In genomic region chr17:56754523-56755208, GRCh38 we compare ENCODE assay signal across 9 cellular contexts.
A peak's percentile ranks its signal among the peaks of the same experiment; 100 is the strongest.
DNase-seq lines count a peak whose midpoint lies in the region; ATAC-seq and TF ChIP-seq lines count a peak whose summit lies in the region.
"Had no signal": no experiment of that assay in that cellular context is flagged by ENCODE, and none has a peak within 500 bp of the region (broad histone marks: within the 10 kb centered on the region; RNA-seq: fewer than 3 reads in every experiment).

No MANE protein-coding gene starts in this region.

- intact Hi-C loops in CD14-positive monocyte (cut with micrococcal nuclease): no loop called here

- H3K4me3 Mint-ChIP-seq in CD14-positive monocyte: no peak overlapping the region

- no peak for ATAC-seq in HG03469 (IDR thresholded peaks at IDR 0.05; ENCODE audit: unreplicated experiment)

- POLR2A ChIA-PET in HEK293 (lab: Yijun Ruan, JAX) (no interaction called here), SK-N-SH (lab: Yijun Ruan, JAX) (no interaction called here)

- H4K20me1 ChIP-seq in SK-N-SH (ENCODE audit: insufficient read depth): no peaks in the 10 kb centered on the region

- TF ChIP-seq RAD21 in SK-N-SH (IDR thresholded peaks at IDR 0.05; ENCODE audit: low read length): no peak

- H3K27ac Mint-ChIP-seq in CD14-positive monocyte: no peak overlapping the region

- H3K9me3 ChIP-seq in HEK293 (ENCODE audit: control insufficient read depth, insufficient read depth, low read depth, low read length) (no peaks in the 10 kb centered on the region), SK-N-SH (no peaks in the 10 kb centered on the region)

- peak overlapping the region; percentile 34; the same call in 1 of the 2 replicates for H3K9ac ChIP-seq in SK-N-SH

- TF ChIP-seq CTCF in HEK293 (tag by site-specific recombination; IDR thresholded peaks at IDR 0.05) (no peak), SK-N-SH (IDR thresholded peaks at IDR 0.05) (no peak), CD14-positive monocyte (IDR thresholded peaks at IDR 0.05) (no peak)

- CTCF ChIA-PET in HEK293 (lab: Yijun Ruan, JAX) (interaction anchor here (0.6 to 1.3 kb wide), 4 partner anchors 26 to 68 kb away, joined by 3 to 6 read pairs (median 4); no protein-coding TSS in a partner anchor), SK-N-SH (lab: Yijun Ruan, JAX) (interaction anchor here (1.5 to 8.1 kb wide), 3 partner anchors 10 to 38 kb away, joined by 3 to 32 read pairs (median 24); no protein-coding TSS in a partner anchor)

- H3K79me2 ChIP-seq in SK-N-SH (ENCODE audit: insufficient read depth): no peaks in the 10 kb centered on the region

- no peaks in the 10 kb centered on the region for H3K36me3 Mint-ChIP-seq in CD14-positive monocyte

- H3K27me3 Mint-ChIP-seq in CD14-positive monocyte (ENCODE audit: low read depth in 3 of 3): peaks cover 0 to 3% (median 3%) of the 10 kb centered on the region in 3 donors

- no peaks in the 10 kb centered on the region for H3K4me1 ChIP-seq in HEK293 (ENCODE audit: control insufficient read depth, insufficient read depth, low read length)
- peaks cover 3 to 18% of the 10 kb centered on the region in 2 experiments; a peak in 3 of 4 replicates for H3K4me1 ChIP-seq in SK-N-SH (ENCODE audit: control insufficient read depth in 1 of 2, insufficient read depth in 2 of 2, low read depth in 1 of 2, low read length in 1 of 2)

- H3K9me2 ChIP-seq in SK-N-SH: no peaks in the 10 kb centered on the region

- H3K27ac ChIP-seq in HEK293 (ENCODE audit: extremely low read depth, low read depth, low read length) (no peak overlapping the region), SK-N-SH (ENCODE audit: low read depth in 2 of 2, low read length in 1 of 2) (peak overlapping the region; percentile 2 to 73; a peak in 3 of 4 replicates)

- H3K9me3 Mint-ChIP-seq in CD14-positive monocyte: peaks cover 0 to 11% (median 2%) of the 10 kb centered on the region in 7 donors

- H3K27me3 ChIP-seq in SK-N-SH (ENCODE audit: insufficient read depth): no peaks in the 10 kb centered on the region

- 47% methylated on average over 8 of the region's 8 CpGs for WGBS in SK-N-SH (ENCODE audit: low lambda C conversion rate)

- peaks cover 30% of the 10 kb centered on the region for H3F3A ChIP-seq in SK-N-SH (replicated peaks; ENCODE audit: insufficient read depth)

- H3K4me1 Mint-ChIP-seq in CD14-positive monocyte: peaks cover 30% of the 10 kb centered on the region

- TF ChIP-seq EP300 in SK-N-SH (IDR thresholded peaks at IDR 0.05; ENCODE audit: borderline replicate concordance in 1 of 2, low read depth in 1 of 2, low read length in 1 of 2): peak in 1 of 2 experiments; percentile 37; a peak in 1 of 4 replicates

- peak overlapping the region; percentile 93 for H2AFZ ChIP-seq in SK-N-SH (ENCODE audit: low read depth)

- H3K36me3 ChIP-seq in HEK293 (ENCODE audit: control insufficient read depth in 2 of 2, insufficient read depth in 1 of 2, low read length in 2 of 2): no peaks in the 10 kb centered on the region
- H3K36me3 ChIP-seq in SK-N-SH (replicated peaks in 1 of 2; ENCODE audit: control insufficient read depth in 1 of 2, insufficient read depth in 2 of 2, low read length in 1 of 2): no peaks in the 10 kb centered on the region

- peak; percentile 69 for DNase-seq in AG08395 (ENCODE audit: low spot score)
- peak; percentile 60 for DNase-seq in SK-N-SH
- DNase-seq in iPS-NIHi11 (ENCODE audit: low spot score): peak; percentile 75
- no peak for DNase-seq in CD14-positive monocyte (ENCODE audit: low spot score)
- DNase-seq in NCI-H510A (lab: John Stamatoyannopoulos, UW): no peak
- no peak for DNase-seq in NCI-H748 (lab: John Stamatoyannopoulos, UW; ENCODE audit: unreplicated experiment)
- DNase-seq: NCI-H510A treated with DMSO at 0.1 percent for 48 hours had no signal

- H3K4me3 ChIP-seq in HEK293 (ENCODE audit: low read depth, low read length) (no peak overlapping the region), SK-N-SH (ENCODE audit: low read depth in 2 of 2, low read length in 1 of 2) (no peak overlapping the region)

- peak overlapping the region; percentile 32 for H3K4me2 ChIP-seq in SK-N-SH

TF ChIP-seq in HEK293, 187 proteins besides CTCF, POLR2A, EP300 and RAD21:
- no peak for TF ChIP-seq ZNF169 (tag by site-specific recombination; IDR thresholded peaks at IDR 0.05)
- 0 out of 2 replicates have a peak, but pooled peaks have one; percentile 15 for TF ChIP-seq ZBTB20 (tag by site-specific recombination; IDR thresholded peaks at IDR 0.05)

TF ChIP-seq in SK-N-SH, 30 proteins besides CTCF, POLR2A, EP300 and RAD21:
- TF ChIP-seq CHD2 (IDR thresholded peaks at IDR 0.05; ENCODE audit: low read length, partially characterized antibody) (no peak), REST (IDR thresholded peaks at IDR 0.05; ENCODE audit: low read depth, low read length) (no peak), GATA2 (CRISPR knock-in tag; IDR thresholded peaks at IDR 0.05) (no peak), POLR2AphosphoS5 (IDR thresholded peaks at IDR 0.05; ENCODE audit: low read depth, low read length) (no peak), MAX (IDR thresholded peaks at IDR 0.05; ENCODE audit: low read depth) (peak; percentile 82), RXRA (IDR thresholded peaks at IDR 0.05; ENCODE audit: borderline replicate concordance, low read depth) (0 out of 2 replicates have a peak, but pooled peaks have one; percentile 6), PBX3 (IDR thresholded peaks at IDR 0.05) (peak; percentile 68), TCF12 (IDR thresholded peaks at IDR 0.05) (peak; percentile 60; the same call in 1 of the 2 replicates), FOXM1 (IDR thresholded peaks at IDR 0.05; ENCODE audit: low read depth) (no peak), TAF1 (IDR thresholded peaks at IDR 0.05; ENCODE audit: borderline replicate concordance, low read depth, low read length) (0 out of 2 replicates have a peak, but pooled peaks have one; percentile 8)

Comparison
In these comparisons a context has a peak if more than half of its experiments do, and no peak if none do; other contexts are left out.
1. DNase-seq: peak in AG08395 (single experiment), SK-N-SH (single experiment) and iPS-NIHi11 (single experiment); none in CD14-positive monocyte (single experiment), NCI-H510A (single experiment) and NCI-H748 (single experiment).